8 cellular contexts compared by ENCODE assay signal in genomic region chr12:14845350-14845750, GRCh38. TPM values are rescaled to one million over a fixed set of nuclear protein-coding genes. Genes with fewer than 3 reads are reported as not detected.
DNase-seq lines count a peak whose midpoint lies in the region; ATAC-seq and TF ChIP-seq lines count a peak whose summit lies in the region.

No MANE protein-coding gene starts in this region.

- peak; percentile 61 for DNase-seq in Caki2 (ENCODE audit: low read depth)
- DNase-seq in NCI-H446 (lab: John Stamatoyannopoulos, UW) = peak; percentile 48 to 76
- peak; percentile 49 for DNase-seq in activated CD8-positive, alpha-beta memory T cell treated with anti-CD3 and anti-CD28 coated beads, Interleukin-2, amount 50 U/mL, for 4 hours
- peak; percentile 71 for DNase-seq in fibroblast of peridontal ligament (ENCODE audit: extremely low read depth)
- peak; percentile 39 for DNase-seq in nephron progenitor cell

- H3K27ac Mint-ChIP-seq in nephron progenitor cell = no peak overlapping the region

- no peaks in the 10 kb centered on the region for H3K9me3 Mint-ChIP-seq in nephron progenitor cell

- ATAC-seq in GM21723 (IDR thresholded peaks at IDR 0.05; ENCODE audit: unreplicated experiment) (peak; percentile 72), HG02970 (IDR thresholded peaks at IDR 0.05; ENCODE audit: low FRiP score, unreplicated experiment) (no peak), GM18511 (IDR thresholded peaks at IDR 0.05; ENCODE audit: unreplicated experiment) (no peak)

- TF ChIP-seq CTCF in nephron progenitor cell (IDR thresholded peaks at IDR 0.05) = peak; percentile 63

- peaks cover 38% of the 10 kb centered on the region for H3K4me1 Mint-ChIP-seq in nephron progenitor cell

- H3K27me3 Mint-ChIP-seq in nephron progenitor cell (ENCODE audit: low read depth, poor library complexity) = peaks cover 7% of the 10 kb centered on the region

- no peak overlapping the region for H3K4me3 Mint-ChIP-seq in nephron progenitor cell

- in situ Hi-C loops in Caki2 (cut with HindIII; ENCODE audit: low pct_unique_long_range_greater_than_20kb, low sequenced_read_pairs) = no loop called here

- H3K36me3 Mint-ChIP-seq in nephron progenitor cell (ENCODE audit: low read depth) = no peaks in the 10 kb centered on the region

RNA-seq across cellular contexts. Expression of gene ART4, which starts 2.0 kb away (rescaled TPM):
- total RNA-seq in Caki2 (2014; rRNA removed; shearing (Covaris generic); ENCODE audit: low replicate concordance) = not detected in 2 replicates

RNA-seq across cellular contexts. Expression of gene SMCO3, which starts 31.4 kb away (rescaled TPM):
- total RNA-seq in Caki2 (2014; rRNA removed; shearing (Covaris generic); ENCODE audit: low replicate concordance) = not detected in 2 replicates

RNA-seq across cellular contexts. Expression of gene MGP, which starts 40.3 kb away (rescaled TPM):
- not detected in 2 replicates for total RNA-seq in Caki2 (2014; rRNA removed; shearing (Covaris generic); ENCODE audit: low replicate concordance)

RNA-seq across cellular contexts. Expression of gene C12orf60, which starts 41.9 kb away (rescaled TPM):
- total RNA-seq in Caki2 (2014; rRNA removed; shearing (Covaris generic); ENCODE audit: low replicate concordance) = 3.6 and 7.1 TPM in 2 replicates

RNA-seq across cellular contexts. Expression of gene WBP11, which starts 42.1 kb away (rescaled TPM):
- total RNA-seq in Caki2 (2014; rRNA removed; shearing (Covaris generic); ENCODE audit: low replicate concordance) = 11.0 and 18.2 TPM in 2 replicates
